Comparison of ENCODE assay signal across 8 cellular contexts in the genomic region with DNA sequence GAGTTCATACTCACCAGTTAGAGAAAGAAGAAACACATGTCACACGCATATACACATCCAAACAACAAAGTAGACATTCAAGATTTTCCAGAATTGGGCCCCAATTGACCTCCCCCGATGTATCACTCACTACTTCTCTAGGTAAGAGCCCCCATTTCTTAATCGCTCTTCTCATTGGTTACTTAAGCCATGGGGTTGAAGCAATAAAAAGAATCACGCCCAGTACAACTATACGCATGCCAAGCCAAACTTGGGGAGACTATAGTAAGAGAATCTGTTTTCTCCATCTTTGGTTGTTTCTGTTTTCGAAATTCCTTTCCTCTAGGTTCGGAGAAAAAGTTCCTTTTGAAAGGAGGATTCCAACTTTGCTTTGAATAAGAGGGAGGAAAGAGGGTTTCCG. TPM values are rescaled to one million over a fixed set of nuclear protein-coding genes. Genes with fewer than 3 reads are reported as not detected.
A peak's percentile ranks its signal among the peaks of the same experiment; 100 is the strongest.
DNase-seq lines count a peak whose midpoint lies in the region; ATAC-seq and TF ChIP-seq lines count a peak whose summit lies in the region.

No MANE protein-coding gene starts in this region.

- H3K4me1 ChIP-seq in stomach smooth muscle (ENCODE audit: control insufficient read depth, insufficient read depth, low read length), result no peaks in the 10 kb centered on the region

- H3K9ac ChIP-seq in stomach smooth muscle (ENCODE audit: low read length in 2 of 2), result peak overlapping the region; percentile 89 to 91

- H3K27ac ChIP-seq in brain microvascular endothelial cell (peak overlapping the region; percentile 80), layer of hippocampus (ENCODE audit: low read depth, low read length) (peak overlapping the region; percentile 65), stomach smooth muscle (ENCODE audit: low read length) (peak overlapping the region; percentile 80)

- no peaks in the 10 kb centered on the region for H3K27me3 ChIP-seq in MG63
- no peaks in the 10 kb centered on the region for H3K27me3 ChIP-seq in brain microvascular endothelial cell (replicated peaks)
- H3K27me3 ChIP-seq in layer of hippocampus (ENCODE audit: control insufficient read depth, insufficient read depth, low read length), result no peaks in the 10 kb centered on the region
- no peaks in the 10 kb centered on the region for H3K27me3 ChIP-seq in stomach smooth muscle (ENCODE audit: control insufficient read depth in 1 of 2, insufficient read depth in 2 of 2, low read length in 2 of 2)

- peaks cover 35% of the 10 kb centered on the region for H3K36me3 ChIP-seq in MG63
- H3K36me3 ChIP-seq in brain microvascular endothelial cell (replicated peaks), result peaks cover 21% of the 10 kb centered on the region
- H3K36me3 ChIP-seq in stomach smooth muscle (ENCODE audit: control insufficient read depth in 2 of 2, insufficient read depth in 2 of 2, low read length in 2 of 2), result peaks cover 7 to 10% of the 10 kb centered on the region in 2 donors

- H3K9me3 ChIP-seq in MG63 (no peaks in the 10 kb centered on the region), stomach smooth muscle (ENCODE audit: control insufficient read depth in 2 of 2, low read length in 2 of 2) (no peaks in the 10 kb centered on the region)

- no peak for TF ChIP-seq CTCF in brain microvascular endothelial cell (IDR thresholded peaks at IDR 0.05; ENCODE audit: low read depth, low read length, missing control alignments)

- ATAC-seq in GM18858 (IDR thresholded peaks at IDR 0.05; ENCODE audit: unreplicated experiment), result no peak

- peak; percentile 25 for DNase-seq in G401 (ENCODE audit: low spot score)
- no peak for DNase-seq in MG63
- peak; percentile 4 for DNase-seq in brain microvascular endothelial cell
- DNase-seq in stimulated activated CD8-positive, alpha-beta memory T cell treated with anti-CD3 and anti-CD28 coated beads, Interleukin-4, amount 100 ng/mL, for 48 hours, result no peak
- no peak for DNase-seq in nucleus accumbens (lab: John Stamatoyannopoulos, UW)

- H3K4me3 ChIP-seq in MG63 (peak overlapping the region; percentile 80), brain microvascular endothelial cell (ENCODE audit: low read depth, low read length) (peak overlapping the region; percentile 91), stomach smooth muscle (ENCODE audit: low read length in 2 of 2) (peak overlapping the region; percentile 92 to 94)

- in situ Hi-C loops in G401 (cut with HindIII; ENCODE audit: low sequenced_read_pairs), result no loop called here
- in situ Hi-C loops in brain microvascular endothelial cell (cut with HindIII; ENCODE audit: low pct_ligation_motif_present, low sequenced_read_pairs), result no loop called here

RNA-seq across cellular contexts. Expression of a gene that starts 0.5 kb away (rescaled TPM):
- 23.0 and 43.7 TPM in 2 replicates for total RNA-seq in G401 (2014; rRNA removed; shearing (Covaris generic))
- 25.7 and 26.8 TPM in 2 replicates for total RNA-seq in MG63 (2014; rRNA removed; shearing (Covaris generic); ENCODE audit: low replicate concordance)

RNA-seq across cellular contexts. Expression of a gene that starts 33.5 kb away (rescaled TPM):
- 11.4 and 29.8 TPM in 2 replicates for total RNA-seq in G401 (2014; rRNA removed; shearing (Covaris generic))
- total RNA-seq in MG63 (2014; rRNA removed; shearing (Covaris generic); ENCODE audit: low replicate concordance), result 8.3 and 10.6 TPM in 2 replicates

Comparison
In these comparisons a context has a peak if more than half of its experiments do, and no peak if none do; other contexts are left out.
1. DNase-seq: peak in G401 (single experiment) and brain microvascular endothelial cell (single experiment); none in MG63 (single experiment), stimulated activated CD8-positive, alpha-beta memory T cell treated with anti-CD3 and anti-CD28 coated beads, Interleukin-4, amount 100 ng/mL, for 48 hours (single experiment) and nucleus accumbens (0 of 56).
2. Peak in every context shown above with its lines, with median percentiles within 50 percentile points of each other: H3K4me3 ChIP-seq and H3K27ac ChIP-seq.